In genomic region chr18:39841133-39842041, GRCh38 we compare ENCODE assay signal across 8 cellular contexts.
DNase-seq lines count a peak whose midpoint lies in the region.

No MANE protein-coding gene starts in this region.

- in situ Hi-C loops in G401 (cut with HindIII; ENCODE audit: low sequenced_read_pairs) (no loop called here), T47D (cut with HindIII; ENCODE audit: low pct_unique_long_range_greater_than_20kb, low sequenced_read_pairs) (no loop called here)

- H3K27me3 ChIP-seq in skeletal muscle satellite cell (ENCODE audit: control insufficient read depth, insufficient read depth, low read length), result no peaks in the 10 kb centered on the region

- peak overlapping the region; percentile 79 for H3K9ac ChIP-seq in skeletal muscle satellite cell (ENCODE audit: low read depth, low read length)

- H3K4me2 ChIP-seq in skeletal muscle satellite cell (ENCODE audit: low read length), result peak overlapping the region; percentile 85

- H3K4me3 ChIP-seq in iPS-18c (ENCODE audit: insufficient read depth, low read depth, low read length), result peak overlapping the region; percentile 73
- peak overlapping the region; percentile 75 for H3K4me3 ChIP-seq in skeletal muscle satellite cell (ENCODE audit: low read length)

- no peaks in the 10 kb centered on the region for H3K36me3 ChIP-seq in skeletal muscle satellite cell (ENCODE audit: insufficient read depth, low read length)

- H3K9me3 ChIP-seq in iPS-18c (ENCODE audit: control insufficient read depth, insufficient read depth, low read length) (no peaks in the 10 kb centered on the region), skeletal muscle satellite cell (replicated peaks; ENCODE audit: low read length) (peaks cover 4% of the 10 kb centered on the region)

- DNase-seq in G401 (ENCODE audit: low spot score) (peak; percentile 86), NCI-H2196 (lab: John Stamatoyannopoulos, UW; ENCODE audit: unreplicated experiment) (peak; percentile 84), T47D (ENCODE audit: low read depth in 1 of 2, low spot score in 1 of 2) (peak; percentile 24 to 71), activated T-cell treated with anti-CD3 and anti-CD28 coated beads for 4 hours (no peak)
- DNase-seq in activated CD8-positive, alpha-beta memory T cell treated with anti-CD3 and anti-CD28 coated beads, Interleukin-2, amount 50 U/mL, for 4 hours, result no peak
- DNase-seq in activated naive CD4-positive, alpha-beta T cell (lab: John Stamatoyannopoulos, UW), result no peak

- H3K4me1 ChIP-seq in skeletal muscle satellite cell (ENCODE audit: control insufficient read depth, insufficient read depth, low read length), result peaks cover 26% of the 10 kb centered on the region

Comparison
In these comparisons a context has a peak if more than half of its experiments do, and no peak if none do; other contexts are left out.
1. DNase-seq: peak in G401 (single experiment), NCI-H2196 (single experiment) and T47D (2 of 2); none in activated T-cell treated with anti-CD3 and anti-CD28 coated beads for 4 hours (single experiment), activated CD8-positive, alpha-beta memory T cell treated with anti-CD3 and anti-CD28 coated beads, Interleukin-2, amount 50 U/mL, for 4 hours (single experiment) and activated naive CD4-positive, alpha-beta T cell (0 of 4).